11 cellular contexts compared by ENCODE assay signal in the genomic region with DNA sequence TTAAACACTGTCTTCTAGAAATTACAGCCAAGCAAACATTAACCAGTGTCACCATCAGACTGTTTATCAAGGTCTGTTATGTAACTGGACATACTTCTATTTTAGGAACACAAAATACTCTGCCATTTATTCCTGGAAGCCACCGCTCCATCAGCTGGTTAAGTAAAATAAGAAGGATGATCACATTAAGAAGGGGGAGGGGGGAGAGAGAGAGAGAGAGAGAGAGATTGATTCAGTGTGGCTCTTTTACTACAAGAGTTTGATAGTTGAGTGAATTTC. TPM values are rescaled to one million over a fixed set of nuclear protein-coding genes. Genes with fewer than 3 reads are reported as not detected.
DNase-seq lines count a peak whose midpoint lies in the region; ATAC-seq and TF ChIP-seq lines count a peak whose summit lies in the region.
"Had no signal": no experiment of that assay in that cellular context is flagged by ENCODE, and none has a peak within 500 bp of the region (broad histone marks: within the 10 kb centered on the region; RNA-seq: fewer than 3 reads in every experiment).

No MANE protein-coding gene starts in this region.

- POLR2A ChIA-PET in activated CD8-positive, alpha-beta T cell treated with anti-CD3 and anti-CD28 coated beads for 36 hours (lab: Charles Lee): interaction anchor here (1.3 to 1.7 kb wide), 2 partner anchors 18 to 47 kb away, joined by 4 to 5 read pairs; a partner anchor contains a TSS

- no peaks in the 10 kb centered on the region for H3K27me3 Mint-ChIP-seq in activated CD8-positive, alpha-beta T cell treated with anti-CD3 and anti-CD28 coated beads for 36 hours

- ATAC-seq in activated CD8-positive, alpha-beta T cell treated with anti-CD3 and anti-CD28 coated beads for 36 hours: no peak
- peak; percentile 59 for ATAC-seq in left lobe of liver
- no peak for ATAC-seq in HG02885 (IDR thresholded peaks at IDR 0.05; ENCODE audit: poor library complexity, unreplicated experiment)
- no peak for ATAC-seq in GM18873 (IDR thresholded peaks at IDR 0.05; ENCODE audit: low FRiP score, unreplicated experiment)

- WGBS in spleen, 5 donors: 45 to 79% (median 57%) methylated on average over 1 of the region's 1 CpG

- peaks cover 0 to 13% (median 0%) of the 10 kb centered on the region in 7 donors for H3K27me3 ChIP-seq in spleen (replicated peaks in 1 of 7)

- H3K4me1 Mint-ChIP-seq in activated CD8-positive, alpha-beta T cell treated with anti-CD3 and anti-CD28 coated beads for 36 hours (ENCODE audit: low read depth): peaks cover 64% of the 10 kb centered on the region

- H3K4me3 Mint-ChIP-seq in activated CD8-positive, alpha-beta T cell treated with anti-CD3 and anti-CD28 coated beads for 36 hours: no peak overlapping the region

- peaks cover 0 to 26% (median 2%) of the 10 kb centered on the region in 6 donors for H3K36me3 ChIP-seq in spleen
- H3K36me3 ChIP-seq: prostate gland had no signal

- CTCF ChIA-PET in activated CD8-positive, alpha-beta T cell treated with anti-CD3 and anti-CD28 coated beads for 36 hours (lab: Charles Lee): interaction anchor here (0.8 to 1.4 kb wide), 2 partner anchors 12 to 13 kb away, joined by 3 read pairs; no protein-coding TSS in a partner anchor

- peaks cover 30 to 97% (median 70%) of the 10 kb centered on the region in 6 donors for H3K4me1 ChIP-seq in spleen
- H3K4me1 ChIP-seq: prostate gland had no signal

- H3K27ac ChIP-seq in spleen: peak overlapping the region in 7 of 8 donors; percentile 38 to 77 (median 51)
- H3K27ac ChIP-seq: 22Rv1 had no signal

- no peaks in the 10 kb centered on the region for H3K9me3 ChIP-seq in spleen
- H3K9me3 ChIP-seq: prostate gland had no signal

- TF ChIP-seq CTCF in activated CD8-positive, alpha-beta T cell treated with anti-CD3 and anti-CD28 coated beads for 36 hours (IDR thresholded peaks at IDR 0.05): no peak
- TF ChIP-seq CTCF in spleen (IDR thresholded peaks at IDR 0.05 in 8 of 11, conservative IDR thresholded peaks at IDR 0.05 in 3 of 11): no peak

- peak; percentile 52 for DNase-seq in DMS153 (lab: John Stamatoyannopoulos, UW)
- no peak for DNase-seq in DMS153 treated with DMSO at 0.1 percent for 48 hours (lab: John Stamatoyannopoulos, UW; ENCODE audit: unreplicated experiment)
- DNase-seq in activated CD8-positive, alpha-beta T cell treated with anti-CD3 and anti-CD28 coated beads for 36 hours: no peak
- DNase-seq in left lobe of liver (ENCODE audit: low spot score): no peak
- no peak for DNase-seq in spleen
- DNase-seq in activated CD4-positive, CD25-positive, alpha-beta regulatory T cell (lab: John Stamatoyannopoulos, UW): no peak
- DNase-seq: activated naive CD4-positive, alpha-beta T cell had no signal

- H3K36me3 Mint-ChIP-seq in activated CD8-positive, alpha-beta T cell treated with anti-CD3 and anti-CD28 coated beads for 36 hours (ENCODE audit: low read depth): peaks cover 50% of the 10 kb centered on the region

- H3K27ac Mint-ChIP-seq in activated CD8-positive, alpha-beta T cell treated with anti-CD3 and anti-CD28 coated beads for 36 hours: peak overlapping the region; percentile 76

- H3K4me3 ChIP-seq in spleen: no peak overlapping the region
- H3K4me3 ChIP-seq: prostate gland had no signal

- H3K9me3 Mint-ChIP-seq in activated CD8-positive, alpha-beta T cell treated with anti-CD3 and anti-CD28 coated beads for 36 hours: no peaks in the 10 kb centered on the region

- TF ChIP-seq POLR2A in spleen (IDR thresholded peaks at IDR 0.05): no peak

- intact Hi-C loops in activated CD8-positive, alpha-beta T cell treated with anti-CD3 and anti-CD28 coated beads for 36 hours (cut with micrococcal nuclease): no loop called here
- intact Hi-C loops in spleen (cut with DNase I; ENCODE audit: low total_unique reads): no loop called here

RNA-seq across cellular contexts. Expression of a gene that starts 47.9 kb away (rescaled TPM):
- 10 to 100 TPM; 39.9 to 41.5 TPM for total RNA-seq in activated CD8-positive, alpha-beta T cell treated with anti-CD3 and anti-CD28 coated beads for 36 hours
- 24.1 TPM for total RNA-seq in left lobe of liver
- 10 to 100 TPM; 62.5 to 96.0 (median 79.4) TPM for total RNA-seq in spleen
- polyA plus RNA-seq in spleen: 10 to 100 TPM; 11.1 to 16.4 (median 11.2) TPM
